Comparison of ENCODE assay signal across 1 cellular context in genomic region chr13:98050041-98050466, GRCh38.
TF ChIP-seq lines count a peak whose summit lies in the region.

No MANE protein-coding gene starts in this region.

TF ChIP-seq in WTC11, 78 proteins besides CTCF, POLR2A, EP300 and RAD21 (continued from another document):
- TF ChIP-seq ERG (CRISPR knock-in tag; IDR thresholded peaks at IDR 0.05) (no peak), JUN (CRISPR knock-in tag; IDR thresholded peaks at IDR 0.05) (no peak), ZNF416 (CRISPR knock-in tag; IDR thresholded peaks at IDR 0.05) (no peak)
